8 cellular contexts compared by ENCODE assay signal in the genomic region with DNA sequence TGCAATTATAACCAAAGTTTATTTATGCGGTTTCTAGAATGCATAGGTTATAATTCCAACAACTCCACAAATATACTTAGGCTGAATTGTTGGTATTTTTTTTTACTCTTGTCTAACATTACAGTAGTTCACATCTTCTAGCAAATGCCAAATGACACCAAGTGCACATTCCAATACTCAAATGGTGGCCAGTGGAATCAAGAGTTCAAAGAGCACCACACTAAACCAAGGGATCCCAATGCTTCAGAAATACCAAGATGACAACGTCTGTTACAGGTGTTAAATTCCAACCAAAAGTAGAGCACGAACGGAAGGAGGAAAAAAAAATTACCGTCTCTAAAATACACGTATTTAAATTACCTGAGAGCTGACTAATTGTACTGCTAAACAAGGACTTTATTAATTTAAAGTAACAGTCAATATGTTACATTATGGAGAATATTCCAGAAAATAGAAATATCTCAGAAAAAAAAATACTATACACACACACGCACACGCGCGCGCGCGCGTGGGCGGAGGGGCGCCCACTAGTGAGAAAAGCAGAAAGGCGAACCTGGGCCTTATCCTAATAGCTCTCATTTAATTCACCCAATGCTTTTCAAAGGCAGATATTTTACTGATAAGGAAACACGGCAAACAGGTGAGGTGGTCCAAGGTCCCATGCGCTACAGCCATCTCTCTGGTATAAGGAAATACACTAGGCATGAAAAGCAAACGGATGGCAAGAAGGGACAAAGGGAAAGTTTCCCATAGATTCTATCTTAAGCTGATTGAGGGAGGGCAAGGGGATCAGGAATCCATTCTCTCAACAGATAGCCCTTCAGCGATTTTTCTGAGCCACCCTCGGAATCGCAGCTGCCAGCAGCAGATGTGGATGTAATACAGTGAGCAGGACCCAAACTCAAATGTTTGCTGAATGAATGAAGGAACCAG. TPM values are rescaled to one million over a fixed set of nuclear protein-coding genes. Genes with fewer than 3 reads are reported as not detected.
DNase-seq lines count a peak whose midpoint lies in the region; ATAC-seq and TF ChIP-seq lines count a peak whose summit lies in the region.

No MANE protein-coding gene starts in this region.

- H3K36me3 ChIP-seq in OCI-LY3 (replicated peaks; ENCODE audit: low read depth, low read length) = peaks cover 9% of the 10 kb centered on the region

- ATAC-seq in GM18858 (IDR thresholded peaks at IDR 0.05; ENCODE audit: unreplicated experiment) = peak; percentile 9
- no peak for ATAC-seq in HG03571 (IDR thresholded peaks at IDR 0.05; ENCODE audit: unreplicated experiment)
- ATAC-seq in HG02763 (IDR thresholded peaks at IDR 0.05; ENCODE audit: unreplicated experiment) = no peak

- peak overlapping the region; percentile 85 for H3K4me3 ChIP-seq in AG04449 (ENCODE audit: low read depth, low read length)
- peak overlapping the region; percentile 99 for H3K4me3 ChIP-seq in OCI-LY3 (ENCODE audit: low read length)

- DNase-seq in AG04449 (ENCODE audit: low read depth, low spot score) (no peak), hippocampal formation (lab: John Stamatoyannopoulos, UW) (peak; percentile 9 to 14), renal cortical epithelial cell (ENCODE audit: low read depth) (peak; percentile 6)

- H3K9me3 ChIP-seq in OCI-LY3 (ENCODE audit: insufficient read depth, low read length) = no peaks in the 10 kb centered on the region

- TF ChIP-seq CTCF in AG04449 (IDR thresholded peaks at IDR 0.05; ENCODE audit: insufficient read depth, low read length, missing control alignments) (no peak), OCI-LY3 (IDR thresholded peaks at IDR 0.05; ENCODE audit: low read depth, low read length) (peak; percentile 51)

- peak overlapping the region; percentile 95 for H3K9ac ChIP-seq in OCI-LY3 (ENCODE audit: low read length)

- H3K27me3 ChIP-seq in OCI-LY3 (ENCODE audit: low read depth, low read length) = no peaks in the 10 kb centered on the region

- H3K4me2 ChIP-seq in OCI-LY3 (ENCODE audit: low read length) = peak overlapping the region; percentile 81

- POLR2A ChIA-PET in AG04449 (lab: Yijun Ruan, JAX) = no interaction called here

- CTCF ChIA-PET in AG04449 (lab: Yijun Ruan, JAX) = interaction anchor here (1.5 to 2.1 kb wide), 3 partner anchors 17 to 38 kb away, joined by 4 to 5 read pairs (median 5); no protein-coding TSS in a partner anchor

- H3K27ac ChIP-seq in OCI-LY3 (ENCODE audit: low read length) = peak overlapping the region; percentile 72
- H3K27ac ChIP-seq in angular gyrus (ENCODE audit: low read depth, low read length) = peak overlapping the region; percentile 88

- peak overlapping the region; percentile 95; the same call in 1 of the 2 replicates for H2AFZ ChIP-seq in OCI-LY3 (ENCODE audit: low read depth, low read length)

- H3K79me2 ChIP-seq in OCI-LY3 (ENCODE audit: low read length) = peaks cover 43% of the 10 kb centered on the region

- peaks cover 20% of the 10 kb centered on the region for H3K4me1 ChIP-seq in OCI-LY3 (ENCODE audit: low read length)

- no peaks in the 10 kb centered on the region for H4K20me1 ChIP-seq in OCI-LY3 (ENCODE audit: insufficient read depth, low read length)

RNA-seq across cellular contexts. Expression of a gene that starts 1.0 kb away (rescaled TPM):
- 21.5 and 29.9 TPM in 2 replicates for total RNA-seq in renal cortical epithelial cell

RNA-seq across cellular contexts. Expression of a gene that starts 1.2 kb away (rescaled TPM):
- 19.3 and 19.8 TPM in 2 replicates for total RNA-seq in renal cortical epithelial cell
